ENCODE assay signal across 35 cellular contexts in genomic region chr3:76532423-76532822, GRCh38.
"Had no signal": no experiment of that assay in that cellular context is flagged by ENCODE, and none has a peak within 500 bp of the region (broad histone marks: within the 10 kb centered on the region; RNA-seq: fewer than 3 reads in every experiment).

No MANE protein-coding gene starts in this region.

- H3K9ac ChIP-seq: KMS-11 had no signal

- H3K4me2 ChIP-seq: KMS-11 had no signal

- H3K36me3 ChIP-seq: MG63 had no signal

- H3K4me3 ChIP-seq: MG63 had no signal

- DNase-seq: Karpas-422, Kasumi-1, MG63, MM.1S, MV-4-11, NCI-H1048, NCI-H1092, NCI-H1092 treated with DMSO at 0.1 percent for 48 hours, NCI-H1105, NCI-H1105 treated with DMSO at 0.1 percent for 48 hours, NCI-H1417, NCI-H1417 treated with DMSO at 0.1 percent for 48 hours, NCI-H146, NCI-H1694, NCI-H1694 treated with DMSO at 0.1 percent for 48 hours, NCI-H187, NCI-H187 treated with DMSO at 0.1 percent for 48 hours, NCI-H1930, NCI-H2029, NCI-H2029 treated with DMSO at 0.1 percent for 48 hours, NCI-H2081, NCI-H2081 treated with DMSO at 0.1 percent for 48 hours, NCI-H2107, NCI-H2171, NCI-H2171 treated with DMSO at 0.1 percent for 48 hours, NCI-H2227 treated with DMSO at 0.1 percent for 48 hours, NCI-H226, NCI-H345, NCI-H446, NCI-H446 treated with DMSO at 0.1 percent for 48 hours, NCI-H510A, NCI-H510A treated with DMSO at 0.1 percent for 48 hours, NCI-H524, NCI-H524 treated with DMSO at 0.1 percent for 48 hours had no signal

- H3K9me3 ChIP-seq: MG63 had no signal

- H3K27ac ChIP-seq: KMS-11 had no signal

- H3K27me3 ChIP-seq: MG63 had no signal
